10 cellular contexts compared by ENCODE assay signal in the genomic region with DNA sequence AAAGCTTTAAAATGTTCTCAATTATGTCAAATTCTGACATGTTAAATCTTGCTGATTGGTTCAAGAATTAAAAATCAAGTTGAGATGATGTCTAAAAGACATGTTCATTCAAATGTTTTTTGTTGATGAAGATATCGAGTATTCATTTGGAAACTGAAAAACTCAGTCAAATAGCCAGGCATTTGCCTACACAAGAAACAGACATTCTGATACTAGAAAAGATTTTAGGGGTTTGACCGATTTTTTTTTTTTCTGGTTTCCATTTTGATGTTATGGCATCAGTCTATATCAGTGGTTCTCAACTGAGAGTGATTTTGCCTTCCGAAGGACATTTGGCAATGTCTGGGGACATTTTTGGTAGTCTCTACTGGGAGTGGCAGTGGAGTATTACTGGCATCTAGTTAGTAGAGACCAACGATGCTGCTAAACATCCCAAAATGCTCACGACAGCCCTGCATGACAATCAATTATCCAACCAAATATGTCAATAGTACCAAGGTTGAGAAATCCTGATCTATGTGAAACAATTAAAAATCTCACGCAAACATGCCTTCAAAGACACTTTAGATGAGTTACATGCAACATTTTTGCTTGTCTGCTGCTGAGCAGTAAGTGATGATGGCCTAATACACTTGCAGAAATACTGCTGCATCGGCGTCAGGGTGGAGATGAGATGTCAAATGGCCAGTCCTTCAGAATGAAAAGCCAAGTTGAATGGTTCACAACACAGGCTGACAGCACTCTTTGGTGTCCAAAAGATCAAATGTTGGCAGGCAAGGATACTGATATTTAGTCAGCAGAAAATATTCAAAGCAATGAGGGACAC. TPM values are rescaled to one million over a fixed set of nuclear protein-coding genes. Genes with fewer than 3 reads are reported as not detected.
DNase-seq lines count a peak whose midpoint lies in the region; ATAC-seq lines count a peak whose summit lies in the region.
"Had no signal": no experiment of that assay in that cellular context is flagged by ENCODE, and none has a peak within 500 bp of the region (broad histone marks: within the 10 kb centered on the region; RNA-seq: fewer than 3 reads in every experiment).

No MANE protein-coding gene starts in this region.

- peaks cover 16 to 17% of the 10 kb centered on the region in 2 donors for H3K36me3 Mint-ChIP-seq in activated naive CD4-positive, alpha-beta T cell treated with anti-CD3 and anti-CD28 coated beads, Interleukin-2, amount 50 U/mL, for 72 hours
- peaks cover 5% of the 10 kb centered on the region for H3K36me3 Mint-ChIP-seq in activated naive CD4-positive, alpha-beta T cell treated with anti-CD3 and anti-CD28 coated beads, Interleukin-2, amount 10 ng/mL, durations not matched to agents 7 days and 5 days

- CTCF ChIA-PET in activated naive CD4-positive, alpha-beta T cell treated with anti-CD3 and anti-CD28 coated beads, Interleukin-2, amount 10 ng/mL, durations not matched to agents 7 days and 5 days (lab: Charles Lee): interaction anchor here (1.0 to 2.1 kb wide), 2 partner anchors 13 to 95 kb away, joined by 4 to 5 read pairs; a partner anchor contains a TSS

- no peaks in the 10 kb centered on the region for H3K4me1 Mint-ChIP-seq in activated naive CD4-positive, alpha-beta T cell treated with anti-CD3 and anti-CD28 coated beads, Interleukin-2, amount 10 ng/mL, durations not matched to agents 7 days and 5 days

- H3K9me3 Mint-ChIP-seq in activated naive CD4-positive, alpha-beta T cell treated with anti-CD3 and anti-CD28 coated beads, Interleukin-2, amount 50 U/mL, for 72 hours: peaks cover 4 to 18% of the 10 kb centered on the region in 2 donors
- peaks cover 14% of the 10 kb centered on the region for H3K9me3 Mint-ChIP-seq in activated naive CD4-positive, alpha-beta T cell treated with anti-CD3 and anti-CD28 coated beads, Interleukin-2, amount 10 ng/mL, durations not matched to agents 7 days and 5 days

- H3K27ac Mint-ChIP-seq in activated naive CD4-positive, alpha-beta T cell treated with anti-CD3 and anti-CD28 coated beads, Interleukin-2, amount 50 U/mL, for 72 hours: peak overlapping the region in 1 of 2 donors; percentile 55
- no peak overlapping the region for H3K27ac Mint-ChIP-seq in activated naive CD4-positive, alpha-beta T cell treated with anti-CD3 and anti-CD28 coated beads, Interleukin-2, amount 10 ng/mL, durations not matched to agents 7 days and 5 days

- peak; percentile 37 to 71 for ATAC-seq in activated naive CD4-positive, alpha-beta T cell treated with anti-CD3 and anti-CD28 coated beads, Interleukin-2, amount 50 U/mL, for 72 hours
- ATAC-seq in GM21786 (IDR thresholded peaks at IDR 0.05; ENCODE audit: unreplicated experiment): peak; percentile 51
- ATAC-seq in HG03439 (IDR thresholded peaks at IDR 0.05; ENCODE audit: unreplicated experiment): peak; percentile 40
- no peak for ATAC-seq in Right ventricle myocardium inferior

- no peak overlapping the region for H3K4me3 Mint-ChIP-seq in activated naive CD4-positive, alpha-beta T cell treated with anti-CD3 and anti-CD28 coated beads, Interleukin-2, amount 10 ng/mL, durations not matched to agents 7 days and 5 days

- intact Hi-C loops in Right ventricle myocardium inferior (cut with DNase I): no loop called here

- DNase-seq in activated naive CD4-positive, alpha-beta T cell treated with anti-CD3 and anti-CD28 coated beads, Interleukin-2, amount 50 U/mL, for 72 hours (ENCODE audit: low spot score in 2 of 2): no peak
- no peak for DNase-seq in activated naive CD4-positive, alpha-beta T cell treated with anti-CD3 and anti-CD28 coated beads, Interleukin-2, amount 50 U/mL, for 16 hours
- no peak for DNase-seq in Right ventricle myocardium inferior (ENCODE audit: missing footprints)
- no peak for DNase-seq in DMS53 treated with DMSO at 0.1 percent for 48 hours (lab: John Stamatoyannopoulos, UW; ENCODE audit: unreplicated experiment)
- DNase-seq in activated CD4-positive, alpha-beta T cell treated with anti-CD3 and anti-CD28 coated beads for 1 hour: no peak
- DNase-seq in activated naive CD4-positive, alpha-beta T cell treated with anti-CD3 and anti-CD28 coated beads, Interleukin-2, amount 10 ng/mL, durations not matched to agents 7 days and 5 days: no peak
- DNase-seq: amniotic stem cell, KBM-7 had no signal

- no peaks in the 10 kb centered on the region for H3K27me3 Mint-ChIP-seq in activated naive CD4-positive, alpha-beta T cell treated with anti-CD3 and anti-CD28 coated beads, Interleukin-2, amount 10 ng/mL, durations not matched to agents 7 days and 5 days

RNA-seq across cellular contexts. Expression of a gene that starts 12.5 kb away (rescaled TPM):
- 1 to 10 TPM; 2.5 to 2.8 TPM for total RNA-seq in activated naive CD4-positive, alpha-beta T cell treated with anti-CD3 and anti-CD28 coated beads, Interleukin-2, amount 50 U/mL, for 72 hours
- total RNA-seq in Right ventricle myocardium inferior: 55.7 TPM

Comparison
In these comparisons a context has a peak if more than half of its experiments do, and no peak if none do; other contexts are left out.
1. RNA of a gene that starts 12.5 kb away (total RNA-seq): 55.7 TPM in Right ventricle myocardium inferior (single experiment); 2.5 to 2.8 TPM in activated naive CD4-positive, alpha-beta T cell treated with anti-CD3 and anti-CD28 coated beads, Interleukin-2, amount 50 U/mL, for 72 hours; every median in the first group is over 10 times any median in the second.